28 cellular contexts compared by ENCODE assay signal in genomic region chr17:35003778-35004177, GRCh38. TPM values are rescaled to one million over a fixed set of nuclear protein-coding genes. Genes with fewer than 3 reads are reported as not detected.
DNase-seq lines count a peak whose midpoint lies in the region; ATAC-seq and TF ChIP-seq lines count a peak whose summit lies in the region.
"Had no signal": no experiment of that assay in that cellular context is flagged by ENCODE, and none has a peak within 500 bp of the region (broad histone marks: within the 10 kb centered on the region; RNA-seq: fewer than 3 reads in every experiment).

No MANE protein-coding gene starts in this region.

- CTCF ChIA-PET in activated naive CD4-positive, alpha-beta T cell treated with anti-CD3 and anti-CD28 coated beads, Interleukin-2, amount 10 ng/mL, durations not matched to agents 7 days and 5 days (lab: Charles Lee), result interaction anchor here (1.5 kb wide), 1 partner anchor 86 kb away, joined by 3 read pairs; no protein-coding TSS in a partner anchor

- no peak overlapping the region for H3K4me3 Mint-ChIP-seq in activated naive CD4-positive, alpha-beta T cell treated with anti-CD3 and anti-CD28 coated beads, Interleukin-2, amount 50 U/mL, for 24 hours
- no peak overlapping the region for H3K4me3 Mint-ChIP-seq in activated naive CD4-positive, alpha-beta T cell treated with anti-CD3 and anti-CD28 coated beads, Interleukin-2, amount 10 ng/mL, durations not matched to agents 7 days and 5 days
- H3K4me3 Mint-ChIP-seq in endodermal cell (no peak overlapping the region), nephron progenitor cell (no peak overlapping the region)
- H3K4me3 Mint-ChIP-seq: activated naive CD8-positive, alpha-beta T cell treated with anti-CD3 and anti-CD28 coated beads, Interleukin-2, amount 10 ng/mL, durations not matched to agents 7 days and 5 days had no signal

- peaks cover 4% of the 10 kb centered on the region for H3K4me1 Mint-ChIP-seq in activated naive CD4-positive, alpha-beta T cell treated with anti-CD3 and anti-CD28 coated beads, Interleukin-2, amount 50 U/mL, for 24 hours
- H3K4me1 Mint-ChIP-seq in activated naive CD4-positive, alpha-beta T cell treated with anti-CD3 and anti-CD28 coated beads, Interleukin-2, amount 10 ng/mL, durations not matched to agents 7 days and 5 days, result no peaks in the 10 kb centered on the region
- no peaks in the 10 kb centered on the region for H3K4me1 Mint-ChIP-seq in endodermal cell
- peaks cover 8% of the 10 kb centered on the region for H3K4me1 Mint-ChIP-seq in nephron progenitor cell
- H3K4me1 Mint-ChIP-seq: activated naive CD8-positive, alpha-beta T cell treated with anti-CD3 and anti-CD28 coated beads, Interleukin-2, amount 10 ng/mL, durations not matched to agents 7 days and 5 days had no signal

- H3K27me3 ChIP-seq in endodermal cell (ENCODE audit: control insufficient read depth, insufficient read depth, low read length, poor library complexity, severe bottlenecking), result no peaks in the 10 kb centered on the region
- H3K27me3 ChIP-seq: left lung, tibial nerve had no signal

- H3K36me3 Mint-ChIP-seq in activated naive CD4-positive, alpha-beta T cell treated with anti-CD3 and anti-CD28 coated beads, Interleukin-2, amount 50 U/mL, for 24 hours, result peaks cover 9% of the 10 kb centered on the region
- H3K36me3 Mint-ChIP-seq in activated naive CD4-positive, alpha-beta T cell treated with anti-CD3 and anti-CD28 coated beads, Interleukin-2, amount 10 ng/mL, durations not matched to agents 7 days and 5 days, result peaks cover 15% of the 10 kb centered on the region
- H3K36me3 Mint-ChIP-seq in endodermal cell (ENCODE audit: low read depth), result peaks cover 83% of the 10 kb centered on the region
- peaks cover 61% of the 10 kb centered on the region for H3K36me3 Mint-ChIP-seq in nephron progenitor cell (ENCODE audit: low read depth)

- no peaks in the 10 kb centered on the region for H3K9me3 Mint-ChIP-seq in activated naive CD4-positive, alpha-beta T cell treated with anti-CD3 and anti-CD28 coated beads, Interleukin-2, amount 50 U/mL, for 24 hours
- no peaks in the 10 kb centered on the region for H3K9me3 Mint-ChIP-seq in activated naive CD4-positive, alpha-beta T cell treated with anti-CD3 and anti-CD28 coated beads, Interleukin-2, amount 10 ng/mL, durations not matched to agents 7 days and 5 days
- H3K9me3 Mint-ChIP-seq in endodermal cell (no peaks in the 10 kb centered on the region), nephron progenitor cell (no peaks in the 10 kb centered on the region)
- H3K9me3 Mint-ChIP-seq: activated naive CD8-positive, alpha-beta T cell treated with anti-CD3 and anti-CD28 coated beads, Interleukin-2, amount 10 ng/mL, durations not matched to agents 7 days and 5 days; CD4-positive, CD25-positive, alpha-beta regulatory T cell had no signal

- H3K36me3 ChIP-seq in endodermal cell (ENCODE audit: control insufficient read depth, insufficient read depth, low read length), result peaks cover 78% of the 10 kb centered on the region

- WGBS in endodermal cell (ENCODE audit: insufficient coverage in 1 of 2, insufficient read length in 1 of 2), 2 experiments, result 97% methylated on average over 3 of the region's 4 CpGs; no CpG with 5 or more reads in 1 of the 2 experiments

- no peaks in the 10 kb centered on the region for H3K9me3 ChIP-seq in endodermal cell (ENCODE audit: control insufficient read depth, low read length)
- H3K9me3 ChIP-seq: left lung, tibial nerve had no signal

- H3K27ac ChIP-seq in endodermal cell (ENCODE audit: low read depth, low read length), result no peak overlapping the region
- peak overlapping the region; percentile 30 for H3K27ac ChIP-seq in temporal lobe (ENCODE audit: low read depth, low read length)
- H3K27ac ChIP-seq: tibial nerve had no signal

- intact Hi-C loops in left colon (cut with DNase I, micrococcal nuclease), result loop anchor here in 1 of 2 donors (10.0 kb wide), 1 partner anchor 71 kb away; no protein-coding TSS in a partner anchor

- TF ChIP-seq CTCF in endodermal cell (conservative IDR thresholded peaks at IDR 0.05), result no peak
- no peak for TF ChIP-seq CTCF in nephron progenitor cell (IDR thresholded peaks at IDR 0.05)

- H3K4me1 ChIP-seq in endodermal cell (ENCODE audit: control insufficient read depth, insufficient read depth, low read length), result no peaks in the 10 kb centered on the region
- H3K4me1 ChIP-seq: left lung, tibial nerve had no signal

- no peak for ATAC-seq in left colon
- ATAC-seq in GM18498 (IDR thresholded peaks at IDR 0.05; ENCODE audit: unreplicated experiment), result no peak
- ATAC-seq: left lung had no signal

- H3K4me3 ChIP-seq in endodermal cell (ENCODE audit: low read length), result no peak overlapping the region
- H3K4me3 ChIP-seq: left lung, tibial nerve had no signal

- no peaks in the 10 kb centered on the region for H3K27me3 Mint-ChIP-seq in activated naive CD4-positive, alpha-beta T cell treated with anti-CD3 and anti-CD28 coated beads, Interleukin-2, amount 50 U/mL, for 24 hours
- no peaks in the 10 kb centered on the region for H3K27me3 Mint-ChIP-seq in activated naive CD4-positive, alpha-beta T cell treated with anti-CD3 and anti-CD28 coated beads, Interleukin-2, amount 10 ng/mL, durations not matched to agents 7 days and 5 days
- H3K27me3 Mint-ChIP-seq in endodermal cell (ENCODE audit: insufficient read depth) (no peaks in the 10 kb centered on the region), nephron progenitor cell (ENCODE audit: low read depth, poor library complexity) (no peaks in the 10 kb centered on the region)
- H3K27me3 Mint-ChIP-seq: activated naive CD8-positive, alpha-beta T cell treated with anti-CD3 and anti-CD28 coated beads, Interleukin-2, amount 10 ng/mL, durations not matched to agents 7 days and 5 days; CD4-positive, CD25-positive, alpha-beta regulatory T cell had no signal

- no peak overlapping the region for H3K9ac ChIP-seq in endodermal cell (ENCODE audit: extremely low read depth, low read length, poor library complexity, severe bottlenecking)

- no peak for DNase-seq in activated naive CD4-positive, alpha-beta T cell treated with anti-CD3 and anti-CD28 coated beads, Interleukin-2, amount 10 ng/mL, durations not matched to agents 7 days and 5 days
- DNase-seq in endodermal cell (no peak), nephron progenitor cell (no peak), left colon (no peak), DMS53 (lab: John Stamatoyannopoulos, UW) (no peak)
- DNase-seq: activated CD4-positive, alpha-beta T cell treated with anti-CD3 and anti-CD28 coated beads, Interleukin-2, amount 50 U/mL, for 48 hours; activated CD4-positive, CD25-positive, alpha-beta regulatory T cell; activated effector memory CD4-positive, alpha-beta T cell treated with anti-CD3 and anti-CD28 coated beads, Interleukin-2, amount 50 U/mL, for 16 hours; activated naive CD8-positive, alpha-beta T cell treated with anti-CD3 and anti-CD28 coated beads, Interleukin-2, amount 10 ng/mL, durations not matched to agents 7 days and 5 days; activated T-cell treated with anti-CD3 and anti-CD28 coated beads for 4 hours; AML-193; aorta; CD4-positive, CD25-positive, alpha-beta regulatory T cell; H7; left lung; mesenchymal stem cell; MM.1S; NCI-H1105 treated with DMSO at 0.1 percent for 48 hours; NCI-H187 treated with DMSO at 0.1 percent for 48 hours; NCI-H524; occipital lobe; OCI-M1; stimulated activated naive CD4-positive, alpha-beta T cell treated with Interleukin-2 at 50 U/mL for 16 hours; T-helper 1 cell had no signal

- H3K27ac Mint-ChIP-seq in activated naive CD4-positive, alpha-beta T cell treated with anti-CD3 and anti-CD28 coated beads, Interleukin-2, amount 50 U/mL, for 24 hours, result peak overlapping the region; percentile 55
- no peak overlapping the region for H3K27ac Mint-ChIP-seq in activated naive CD4-positive, alpha-beta T cell treated with anti-CD3 and anti-CD28 coated beads, Interleukin-2, amount 10 ng/mL, durations not matched to agents 7 days and 5 days
- peak overlapping the region; percentile 74 for H3K27ac Mint-ChIP-seq in endodermal cell
- H3K27ac Mint-ChIP-seq in nephron progenitor cell, result peak overlapping the region; percentile 77
- H3K27ac Mint-ChIP-seq: activated naive CD8-positive, alpha-beta T cell treated with anti-CD3 and anti-CD28 coated beads, Interleukin-2, amount 10 ng/mL, durations not matched to agents 7 days and 5 days had no signal

RNA-seq across cellular contexts. Expression of gene LIG3, which starts 23.5 kb away (rescaled TPM):
- 100 to 1,000 TPM; 110 to 130 TPM for total RNA-seq in endodermal cell
- 73.1 TPM for polyA plus RNA-seq in endodermal cell (2013, experiment 1 of 2)
- polyA plus RNA-seq in endodermal cell (2013, experiment 2 of 2), result 55.9 TPM
- total RNA-seq in temporal lobe, result 30.5 TPM
- total RNA-seq in left colon, result 10 to 100 TPM; 30.2 to 42.5 TPM

RNA-seq across cellular contexts. Expression of gene ZNF830, which starts 42.4 kb away (rescaled TPM):
- 10 to 100 TPM; 18.5 to 23.3 TPM for total RNA-seq in endodermal cell
- 12.4 TPM for polyA plus RNA-seq in endodermal cell (2013, experiment 1 of 2)
- polyA plus RNA-seq in endodermal cell (2013, experiment 2 of 2), result 8.3 TPM
- total RNA-seq in temporal lobe, result 17.2 TPM
- total RNA-seq in left colon, result 10 to 100 TPM; 14.4 to 15.1 TPM

RNA-seq across cellular contexts. Expression of gene CCT6B, which starts 42.5 kb away (rescaled TPM):
- total RNA-seq in endodermal cell (1 to 10 TPM in 1 of 2 donors, under 1 TPM in 1; 0.88 to 2.8 TPM), temporal lobe (1.7 TPM), left colon (1 to 10 TPM in 1 of 2 donors, under 1 TPM in 1; 0.89 to 1.8 TPM)
- 2.4 TPM for polyA plus RNA-seq in endodermal cell (2013, experiment 1 of 2)
- polyA plus RNA-seq in endodermal cell (2013, experiment 2 of 2), result 1.9 TPM

RNA-seq across cellular contexts. Expression of gene RFFL, which starts 59.7 kb away (rescaled TPM):
- 10 to 100 TPM; 33.8 to 56.6 TPM for total RNA-seq in endodermal cell
- 15.5 TPM for polyA plus RNA-seq in endodermal cell (2013, experiment 1 of 2)
- polyA plus RNA-seq in endodermal cell (2013, experiment 2 of 2), result 18.5 TPM
- 7.1 TPM for total RNA-seq in temporal lobe
- total RNA-seq in left colon, result 10 to 100 TPM; 53.4 to 60.8 TPM
